Comparison of ENCODE assay signal across 31 cellular contexts in the genomic region with DNA sequence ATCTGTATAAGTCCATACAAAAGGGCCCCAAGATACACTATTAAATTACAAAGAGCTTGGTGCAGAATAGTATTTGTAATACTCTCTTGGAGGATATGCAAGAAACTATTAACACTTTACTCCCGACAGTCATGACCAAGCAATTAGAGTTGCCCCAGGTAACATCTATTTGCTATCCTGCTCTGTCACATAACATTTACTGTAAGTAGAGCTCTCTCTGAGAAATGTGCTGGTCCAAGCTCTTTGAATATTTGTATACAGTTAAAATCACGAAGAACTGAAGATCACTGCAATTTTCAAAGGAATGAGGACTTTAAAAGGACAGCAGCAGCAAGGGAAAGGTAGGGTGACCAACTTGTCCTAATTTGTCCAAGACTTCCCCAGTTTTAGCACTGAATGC.
"Had no signal": no experiment of that assay in that cellular context is flagged by ENCODE, and none has a peak within 500 bp of the region (broad histone marks: within the 10 kb centered on the region; RNA-seq: fewer than 3 reads in every experiment).

No MANE protein-coding gene starts in this region.

- H2AFZ ChIP-seq: PC-9 had no signal

- H3K27me3 ChIP-seq: adrenal gland, body of pancreas, breast epithelium had no signal

- DNase-seq: activated CD4-positive, alpha-beta T cell treated with anti-CD3 and anti-CD28 coated beads, Interleukin-2, amount 10 ng/mL, durations not matched to agents 7 days and 5 days; activated CD4-positive, alpha-beta T cell treated with anti-CD3 and anti-CD28 coated beads, Interleukin-2, amount 50 U/mL, for 48 hours; activated CD8-positive, alpha-beta T cell treated with anti-CD3 and anti-CD28 coated beads, Interleukin-2, amount 10 ng/mL, durations not matched to agents 7 days and 5 days; activated gamma-delta T cell; activated naive CD4-positive, alpha-beta T cell treated with anti-CD3 and anti-CD28 coated beads for 36 hours; activated T-cell treated with anti-CD3 and anti-CD28 coated beads, Interleukin-2, amount 50 U/mL, for 24 hours; adrenal gland; body of pancreas; KG1; MM.1S; MV-4-11; NCI-H1092; NCI-H1436 treated with DMSO at 0.1 percent for 48 hours; NCI-H1694 treated with DMSO at 0.1 percent for 48 hours; NCI-H2029; NCI-H2171 treated with DMSO at 0.1 percent for 48 hours; NCI-H2227 treated with DMSO at 0.1 percent for 48 hours; NCI-H446 treated with DMSO at 0.1 percent for 48 hours; NCI-H524; NCI-H69; NCI-H82; NK-92 treated with Interleukin-12 subunit alpha and Interleukin-12 subunit beta, amount 100 ng/mL, for 24 hours; PC-9; Right ventricle myocardium superior; T1000; WERI-Rb-1 had no signal

- H3K36me3 ChIP-seq: adrenal gland, breast epithelium, WERI-Rb-1 had no signal

- H3K9me3 Mint-ChIP-seq: activated naive CD4-positive, alpha-beta T cell treated with anti-CD3 and anti-CD28 coated beads for 36 hours; activated T-cell treated with anti-CD3 and anti-CD28 coated beads, Interleukin-2, amount 50 U/mL, for 24 hours; activated T-helper 2 cell treated with anti-CD3 and anti-CD28 coated beads, Interferon-gamma antibody, Interleukin-2, Interleukin-4, amounts not matched to agents 10 μg/mL and 5 μg/mL and 100 μg/mL, durations not matched to agents 14 hours and 24 hours and 36 hours had no signal

- H3K27ac ChIP-seq: adrenal gland, body of pancreas, breast epithelium, PC-9, WERI-Rb-1 had no signal

- FAIRE-seq: astrocyte, RCC 7860 had no signal

- H3K27ac Mint-ChIP-seq: activated CD8-positive, alpha-beta T cell treated with anti-CD3 and anti-CD28 coated beads, Interleukin-2, amount 10 ng/mL, durations not matched to agents 7 days and 5 days; activated naive CD4-positive, alpha-beta T cell treated with anti-CD3 and anti-CD28 coated beads for 36 hours; activated naive CD4-positive, alpha-beta T cell treated with anti-CD3 and anti-CD28 coated beads, Interleukin-2, amount 50 U/mL, for 72 hours; activated T-cell treated with anti-CD3 and anti-CD28 coated beads, Interleukin-2, amount 50 U/mL, for 24 hours; activated T-helper 2 cell treated with anti-CD3 and anti-CD28 coated beads, Interferon-gamma antibody, Interleukin-2, Interleukin-4, amounts not matched to agents 10 μg/mL and 5 μg/mL and 100 μg/mL, durations not matched to agents 14 hours and 24 hours and 36 hours had no signal

- H3K4me3 ChIP-seq: adrenal gland, body of pancreas, breast epithelium, PC-9 had no signal

- ATAC-seq: activated CD8-positive, alpha-beta T cell treated with anti-CD3 and anti-CD28 coated beads, Interleukin-2, amount 10 ng/mL, durations not matched to agents 7 days and 5 days; activated naive CD4-positive, alpha-beta T cell treated with anti-CD3 and anti-CD28 coated beads, Interleukin-2, amount 50 U/mL, for 72 hours; body of pancreas had no signal

- H3K4me1 ChIP-seq: adrenal gland, body of pancreas, breast epithelium had no signal

- H3K4me3 Mint-ChIP-seq: activated CD4-positive, alpha-beta T cell treated with anti-CD3 and anti-CD28 coated beads, Interleukin-2, amount 10 ng/mL, durations not matched to agents 7 days and 5 days; activated CD8-positive, alpha-beta T cell treated with anti-CD3 and anti-CD28 coated beads, Interleukin-2, amount 10 ng/mL, durations not matched to agents 7 days and 5 days; activated naive CD4-positive, alpha-beta T cell treated with anti-CD3 and anti-CD28 coated beads for 36 hours; activated T-cell treated with anti-CD3 and anti-CD28 coated beads, Interleukin-2, amount 50 U/mL, for 24 hours had no signal

- H3K9me3 ChIP-seq: adrenal gland, body of pancreas, breast epithelium had no signal

- H3K4me2 ChIP-seq: PC-9 had no signal

- H3K27me3 Mint-ChIP-seq: activated CD4-positive, alpha-beta T cell treated with anti-CD3 and anti-CD28 coated beads, Interleukin-2, amount 10 ng/mL, durations not matched to agents 7 days and 5 days; activated T-cell treated with anti-CD3 and anti-CD28 coated beads, Interleukin-2, amount 50 U/mL, for 24 hours had no signal
